In the genomic region with DNA sequence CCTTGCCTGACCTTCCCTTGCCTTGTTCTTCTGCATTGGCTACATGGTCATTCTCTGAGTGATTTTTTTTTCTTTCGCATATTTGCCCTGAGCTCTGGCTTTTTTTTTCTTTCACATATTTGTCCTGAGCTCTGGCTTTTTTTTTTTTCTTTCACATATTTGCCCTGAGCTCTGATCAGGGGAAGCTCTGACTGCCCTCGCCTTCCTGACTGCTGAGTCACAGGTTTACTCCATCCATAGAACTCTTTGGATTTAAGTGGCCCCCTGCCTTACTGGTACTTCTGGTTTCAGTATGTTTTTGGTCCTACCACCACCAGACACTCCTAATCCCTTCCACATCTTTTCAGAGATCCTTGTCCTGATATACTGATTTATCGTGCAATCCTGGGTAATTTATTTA, we compare ENCODE assay signal across 12 cellular contexts.
DNase-seq lines count a peak whose midpoint lies in the region; ATAC-seq and TF ChIP-seq lines count a peak whose summit lies in the region.
"Had no signal": no experiment of that assay in that cellular context is flagged by ENCODE, and none has a peak within 500 bp of the region (broad histone marks: within the 10 kb centered on the region; RNA-seq: fewer than 3 reads in every experiment).

No MANE protein-coding gene starts in this region.

- H3K27me3 ChIP-seq in Panc1 (ENCODE audit: control insufficient read depth, insufficient read depth, low read length) (no peaks in the 10 kb centered on the region), neural progenitor cell (no peaks in the 10 kb centered on the region)
- H3K27me3 ChIP-seq: tibial nerve had no signal

- TF ChIP-seq CTCF in Panc1 (IDR thresholded peaks at IDR 0.05) (no peak), epithelial cell of proximal tubule (conservative IDR thresholded peaks at IDR 0.05; ENCODE audit: low read depth, low read length) (no peak), neural progenitor cell (IDR thresholded peaks at IDR 0.05) (no peak), GM20000 (IDR thresholded peaks at IDR 0.05; ENCODE audit: extremely low read depth, missing control alignments) (no peak)

- peak overlapping the region; percentile 82 for H3K27ac Mint-ChIP-seq in neural progenitor cell
- H3K27ac Mint-ChIP-seq: activated B cell treated with CpG ODN at 0.5 μM for 24 hours had no signal

- H3F3A ChIP-seq in neural progenitor cell (ENCODE audit: low read depth): no peaks in the 10 kb centered on the region

- CTCF ChIA-PET in Panc1 (lab: Charles Lee): no interaction called here

- ATAC-seq in Panc1: peak; percentile 78

- peaks cover 21% of the 10 kb centered on the region for H3K4me1 Mint-ChIP-seq in neural progenitor cell

- H3K36me3 Mint-ChIP-seq in neural progenitor cell: no peaks in the 10 kb centered on the region

- H3K4me1 ChIP-seq in Panc1 (ENCODE audit: control insufficient read depth, insufficient read depth, low read length) (no peaks in the 10 kb centered on the region), neural progenitor cell (no peaks in the 10 kb centered on the region)
- H3K4me1 ChIP-seq: tibial nerve had no signal

- DNase-seq in Caki2 (ENCODE audit: low read depth) (peak; percentile 76), Panc1 (ENCODE audit: low read depth, low spot score) (no peak), epithelial cell of proximal tubule (ENCODE audit: low read depth) (peak; percentile 54), neural progenitor cell (ENCODE audit: low spot score) (no peak), middle frontal gyrus (ENCODE audit: extremely low spot score, low spot score) (no peak), NCI-H2107 (lab: John Stamatoyannopoulos, UW) (no peak), NAMALWA (ENCODE audit: low spot score) (no peak), GM20000 (ENCODE audit: low spot score) (no peak)
- DNase-seq: activated B cell treated with CpG ODN at 0.5 μM for 24 hours; activated naive CD4-positive, alpha-beta T cell treated with anti-CD3 and anti-CD28 coated beads, Interleukin-2, amount 50 U/mL, for 16 hours; DMS79 treated with DMSO at 0.1 percent for 48 hours had no signal

- H2AFZ ChIP-seq in neural progenitor cell (replicated peaks): no peak overlapping the region

- H3K27ac ChIP-seq in Panc1 (ENCODE audit: low read length) (no peak overlapping the region), neural progenitor cell (no peak overlapping the region)
- H3K27ac ChIP-seq: tibial nerve had no signal

- H3K4me3 Mint-ChIP-seq in neural progenitor cell: peak overlapping the region; percentile 17
- H3K4me3 Mint-ChIP-seq: activated B cell treated with CpG ODN at 0.5 μM for 24 hours had no signal

- in situ Hi-C loops in Caki2 (cut with HindIII; ENCODE audit: low pct_unique_long_range_greater_than_20kb, low sequenced_read_pairs): no loop called here
- in situ Hi-C loops in Panc1 (cut with HindIII; ENCODE audit: low pct_unique_long_range_greater_than_20kb, low sequenced_read_pairs): no loop called here

- H4K20me1 ChIP-seq in neural progenitor cell (ENCODE audit: low read depth): no peaks in the 10 kb centered on the region

- H3K9ac ChIP-seq in neural progenitor cell: no peak overlapping the region

- H3K27me3 Mint-ChIP-seq in neural progenitor cell (ENCODE audit: insufficient read depth, low read depth): no peaks in the 10 kb centered on the region

- H3K36me3 ChIP-seq in Panc1 (ENCODE audit: control insufficient read depth, insufficient read depth, low read length) (no peaks in the 10 kb centered on the region), neural progenitor cell (no peaks in the 10 kb centered on the region)
- H3K36me3 ChIP-seq: tibial nerve had no signal

- POLR2A ChIA-PET in Panc1 (lab: Charles Lee): interaction anchor here (0.6 kb wide), 1 partner anchor 26 kb away, joined by 5 read pairs; no protein-coding TSS in a partner anchor

- no TSS peak for BruUV-seq in Panc1 (replicated peaks; lab: Mats Ljungman, UMichigan)

- no peak overlapping the region for H3K4me2 ChIP-seq in neural progenitor cell

- H3K4me3 ChIP-seq in Panc1 (ENCODE audit: low read depth in 2 of 2, low read length in 2 of 2) (no peak overlapping the region), epithelial cell of proximal tubule (ENCODE audit: low read depth, low read length) (no peak overlapping the region), neural progenitor cell (no peak overlapping the region)
- H3K4me3 ChIP-seq: tibial nerve had no signal

- H3K79me2 ChIP-seq in neural progenitor cell (ENCODE audit: low read depth): no peaks in the 10 kb centered on the region

- intact Hi-C loops in Panc1 (cut with micrococcal nuclease; ENCODE audit: unreplicated experiment): no loop called here

- no peaks in the 10 kb centered on the region for H3K9me3 ChIP-seq in Panc1 (ENCODE audit: control insufficient read depth, insufficient read depth, low read depth, low read length)
- no peaks in the 10 kb centered on the region for H3K9me3 ChIP-seq in neural progenitor cell (ENCODE audit: low read depth)
- H3K9me3 ChIP-seq: tibial nerve had no signal

- no peaks in the 10 kb centered on the region for H3K9me3 Mint-ChIP-seq in neural progenitor cell
- H3K9me3 Mint-ChIP-seq: activated B cell treated with CpG ODN at 0.5 μM for 24 hours had no signal

Comparison
In these comparisons a context has a peak if more than half of its experiments do, and no peak if none do; other contexts are left out.
1. DNase-seq: peak in Caki2 (single experiment) and epithelial cell of proximal tubule (single experiment); none in Panc1 (single experiment), neural progenitor cell (single experiment), middle frontal gyrus (single experiment), NCI-H2107 (single experiment), NAMALWA (single experiment) and GM20000 (single experiment).